ENCODE assay signal across 16 cellular contexts in genomic region chr1:248083864-248084263, GRCh38. TPM values are rescaled to one million over a fixed set of nuclear protein-coding genes. Genes with fewer than 3 reads are reported as not detected.
"Had no signal": no experiment of that assay in that cellular context is flagged by ENCODE, and none has a peak within 500 bp of the region (broad histone marks: within the 10 kb centered on the region; RNA-seq: fewer than 3 reads in every experiment).

No MANE protein-coding gene starts in this region.

RNA-seq across cellular contexts. Expression of gene OR2L13, which starts 11.1 kb away (rescaled TPM):
- total RNA-seq: activated naive CD4-positive, alpha-beta T cell treated with anti-CD3 and anti-CD28 coated beads for 36 hours; activated naive CD4-positive, alpha-beta T cell treated with anti-CD3 and anti-CD28 coated beads, Interleukin-2, amount 50 U/mL, for 72 hours; activated naive CD8-positive, alpha-beta T cell treated with anti-CD3 and anti-CD28 coated beads for 36 hours; activated naive CD8-positive, alpha-beta T cell treated with anti-CD3 and anti-CD28 coated beads, Interleukin-2, amount 10 ng/mL, durations not matched to agents 7 days and 5 days; activated T-cell treated with anti-CD3 and anti-CD28 coated beads, Interleukin-2, amount 50 U/mL, for 4 hours; activated T-helper 1 cell treated with anti-CD3 and anti-CD28 coated beads, Interleukin-12 subunit alpha, Interleukin-12 subunit beta, Interleukin-2, Interleukin-4 antibody, amounts not matched to agents 30 ng/mL and 10 ng/mL and 1 ng/mL, durations not matched to agents 14 hours and 24 hours and 36 hours; activated T-helper 17 cell treated with anti-CD3 and anti-CD28 coated beads, Interleukin-2, amount 50 U/mL, for 72 hours; activated T-helper 2 cell treated with anti-CD3 and anti-CD28 coated beads, Interferon-gamma antibody, Interleukin-2, Interleukin-4, amounts not matched to agents 10 μg/mL and 5 μg/mL and 100 μg/mL, durations not matched to agents 14 hours and 24 hours and 36 hours; ascending aorta; astrocyte; body of pancreas; bronchial epithelial cell; cardiac muscle cell; cardiac septum had no signal
- polyA plus RNA-seq: adipose tissue had no signal

RNA-seq across cellular contexts. Expression of gene OR2L3, which starts 37.2 kb away (rescaled TPM):
- total RNA-seq: activated naive CD4-positive, alpha-beta T cell treated with anti-CD3 and anti-CD28 coated beads for 36 hours; activated naive CD4-positive, alpha-beta T cell treated with anti-CD3 and anti-CD28 coated beads, Interleukin-2, amount 50 U/mL, for 72 hours; activated naive CD8-positive, alpha-beta T cell treated with anti-CD3 and anti-CD28 coated beads for 36 hours; activated naive CD8-positive, alpha-beta T cell treated with anti-CD3 and anti-CD28 coated beads, Interleukin-2, amount 10 ng/mL, durations not matched to agents 7 days and 5 days; activated T-cell treated with anti-CD3 and anti-CD28 coated beads, Interleukin-2, amount 50 U/mL, for 4 hours; activated T-helper 1 cell treated with anti-CD3 and anti-CD28 coated beads, Interleukin-12 subunit alpha, Interleukin-12 subunit beta, Interleukin-2, Interleukin-4 antibody, amounts not matched to agents 30 ng/mL and 10 ng/mL and 1 ng/mL, durations not matched to agents 14 hours and 24 hours and 36 hours; activated T-helper 17 cell treated with anti-CD3 and anti-CD28 coated beads, Interleukin-2, amount 50 U/mL, for 72 hours; activated T-helper 2 cell treated with anti-CD3 and anti-CD28 coated beads, Interferon-gamma antibody, Interleukin-2, Interleukin-4, amounts not matched to agents 10 μg/mL and 5 μg/mL and 100 μg/mL, durations not matched to agents 14 hours and 24 hours and 36 hours; adrenal gland; ascending aorta; astrocyte; body of pancreas; bronchial epithelial cell; cardiac muscle cell; cardiac septum had no signal
- polyA plus RNA-seq: adipose tissue, adrenal gland, cardiac muscle cell had no signal

RNA-seq across cellular contexts. Expression of gene OR2L2, which starts 54.0 kb away (rescaled TPM):
- total RNA-seq: activated naive CD4-positive, alpha-beta T cell treated with anti-CD3 and anti-CD28 coated beads for 36 hours; ascending aorta; astrocyte; body of pancreas; bronchial epithelial cell; cardiac muscle cell; cardiac septum had no signal
- polyA plus RNA-seq: adipose tissue had no signal
